21 cellular contexts compared by ENCODE assay signal in genomic region chr16:74586948-74587347, GRCh38. TPM values are rescaled to one million over a fixed set of nuclear protein-coding genes. Genes with fewer than 3 reads are reported as not detected.
DNase-seq lines count a peak whose midpoint lies in the region; ATAC-seq, FAIRE-seq and TF ChIP-seq lines count a peak whose summit lies in the region.
"Had no signal": no experiment of that assay in that cellular context is flagged by ENCODE, and none has a peak within 500 bp of the region (broad histone marks: within the 10 kb centered on the region; RNA-seq: fewer than 3 reads in every experiment).

No MANE protein-coding gene starts in this region.

- H3K4me1 Mint-ChIP-seq in activated naive CD4-positive, alpha-beta T cell treated with anti-CD3 and anti-CD28 coated beads, Interleukin-2, amount 10 ng/mL, durations not matched to agents 7 days and 5 days: peaks cover 47% of the 10 kb centered on the region

- no peak overlapping the region for H2AFZ ChIP-seq in hepatocyte

- no peaks in the 10 kb centered on the region for H3K9me2 ChIP-seq in hepatocyte (replicated peaks; ENCODE audit: insufficient read depth)

- H3K9me3 ChIP-seq in WERI-Rb-1 (ENCODE audit: severe bottlenecking) (no peaks in the 10 kb centered on the region), hepatocyte (ENCODE audit: low read depth) (no peaks in the 10 kb centered on the region), small intestine (ENCODE audit: control insufficient read depth, low read depth) (no peaks in the 10 kb centered on the region)
- H3K9me3 ChIP-seq: HAP-1, lower lobe of right lung, pancreas had no signal

- no peak overlapping the region for H3K4me3 ChIP-seq in WERI-Rb-1 (ENCODE audit: low read depth, low read length)
- no peak overlapping the region for H3K4me3 ChIP-seq in hepatocyte
- H3K4me3 ChIP-seq in small intestine (ENCODE audit: low read depth in 1 of 2, low read length in 2 of 2): no peak overlapping the region
- H3K4me3 ChIP-seq: HAP-1, lower lobe of right lung, pancreas had no signal

- H3K27ac Mint-ChIP-seq in activated naive CD4-positive, alpha-beta T cell treated with anti-CD3 and anti-CD28 coated beads, Interleukin-2, amount 10 ng/mL, durations not matched to agents 7 days and 5 days: peak overlapping the region; percentile 45
- H3K27ac Mint-ChIP-seq: activated CD4-positive, alpha-beta T cell treated with anti-CD3 and anti-CD28 coated beads, Interleukin-2, amount 10 ng/mL, durations not matched to agents 24 days and 14 days; endodermal cell had no signal

- H3K4me2 ChIP-seq in hepatocyte: no peak overlapping the region

- H3K27me3 ChIP-seq in WERI-Rb-1 (ENCODE audit: insufficient read depth, low read depth, severe bottlenecking): no peaks in the 10 kb centered on the region
- no peaks in the 10 kb centered on the region for H3K27me3 ChIP-seq in hepatocyte
- H3K27me3 ChIP-seq in small intestine (ENCODE audit: control insufficient read depth in 2 of 2, insufficient read depth in 2 of 2, low read length in 2 of 2): no peaks in the 10 kb centered on the region
- H3K27me3 ChIP-seq: pancreas had no signal

- DNase-seq in activated naive CD4-positive, alpha-beta T cell treated with anti-CD3 and anti-CD28 coated beads, Interleukin-2, amount 10 ng/mL, durations not matched to agents 7 days and 5 days: no peak
- no peak for DNase-seq in activated naive CD4-positive, alpha-beta T cell treated with Interleukin-2 at 50 U/mL for 16 hours
- DNase-seq in WERI-Rb-1: peak; percentile 21
- peak; percentile 53 for DNase-seq in hepatocyte (ENCODE audit: low spot score)
- peak; percentile 23 for DNase-seq in small intestine
- no peak for DNase-seq in NCI-H345 (lab: John Stamatoyannopoulos, UW)
- DNase-seq: activated CD4-positive, alpha-beta T cell treated with anti-CD3 and anti-CD28 coated beads, Interleukin-2, amount 10 ng/mL, durations not matched to agents 24 days and 14 days; endodermal cell; head of caudate nucleus; KBM-7; lower lobe of right lung; NCI-H2029 treated with DMSO at 0.1 percent for 48 hours; NCI-H510A treated with DMSO at 0.1 percent for 48 hours; pancreas; SW 1271 had no signal

- peaks cover 48% of the 10 kb centered on the region for H4K20me1 ChIP-seq in hepatocyte (ENCODE audit: insufficient read depth, poor library complexity, severe bottlenecking)

- H3K36me3 Mint-ChIP-seq in activated naive CD4-positive, alpha-beta T cell treated with anti-CD3 and anti-CD28 coated beads, Interleukin-2, amount 10 ng/mL, durations not matched to agents 7 days and 5 days: peaks cover 33% of the 10 kb centered on the region

- H3K36me3 ChIP-seq in WERI-Rb-1 (peaks cover 4% of the 10 kb centered on the region; the same call in 1 of the 2 replicates), hepatocyte (replicated peaks; ENCODE audit: insufficient read depth, low read depth) (no peaks in the 10 kb centered on the region), small intestine (ENCODE audit: control insufficient read depth in 2 of 2, insufficient read depth in 2 of 2, low read length in 2 of 2) (no peaks in the 10 kb centered on the region)
- H3K36me3 ChIP-seq: HAP-1, lower lobe of right lung, pancreas had no signal

- no peak for FAIRE-seq in small intestine (lab: Jason Lieb, UNC)
- FAIRE-seq: A204.1, pancreas, urothelium cell line had no signal

- no peak for ATAC-seq in GM21390 (IDR thresholded peaks at IDR 0.05; ENCODE audit: unreplicated experiment)
- no peak for ATAC-seq in GM18861 (IDR thresholded peaks at IDR 0.05; ENCODE audit: unreplicated experiment)
- ATAC-seq: lower lobe of right lung had no signal

- no peak for TF ChIP-seq CTCF in WERI-Rb-1 (IDR thresholded peaks at IDR 0.05; ENCODE audit: low read depth, low read length)
- TF ChIP-seq CTCF in hepatocyte (IDR thresholded peaks at IDR 0.05; ENCODE audit: poor library complexity): no peak

- no peaks in the 10 kb centered on the region for H3K9me3 Mint-ChIP-seq in activated naive CD4-positive, alpha-beta T cell treated with anti-CD3 and anti-CD28 coated beads, Interleukin-2, amount 10 ng/mL, durations not matched to agents 7 days and 5 days
- H3K9me3 Mint-ChIP-seq: activated CD4-positive, alpha-beta T cell treated with anti-CD3 and anti-CD28 coated beads, Interleukin-2, amount 10 ng/mL, durations not matched to agents 24 days and 14 days; endodermal cell had no signal

- no peaks in the 10 kb centered on the region for H3K27me3 Mint-ChIP-seq in activated naive CD4-positive, alpha-beta T cell treated with anti-CD3 and anti-CD28 coated beads, Interleukin-2, amount 10 ng/mL, durations not matched to agents 7 days and 5 days
- H3K27me3 Mint-ChIP-seq: activated CD4-positive, alpha-beta T cell treated with anti-CD3 and anti-CD28 coated beads, Interleukin-2, amount 10 ng/mL, durations not matched to agents 24 days and 14 days had no signal

- no peaks in the 10 kb centered on the region for H3K4me1 ChIP-seq in hepatocyte (ENCODE audit: insufficient read depth)
- H3K4me1 ChIP-seq in small intestine (ENCODE audit: control insufficient read depth in 2 of 2, insufficient read depth in 1 of 2, low read depth in 1 of 2, low read length in 1 of 2): peaks cover 4 to 6% of the 10 kb centered on the region in 2 donors
- H3K4me1 ChIP-seq: pancreas had no signal

- CTCF ChIA-PET in activated naive CD4-positive, alpha-beta T cell treated with anti-CD3 and anti-CD28 coated beads, Interleukin-2, amount 10 ng/mL, durations not matched to agents 7 days and 5 days (lab: Charles Lee): interaction anchor here (1.9 kb wide), 1 partner anchor 9 kb away, joined by 5 read pairs; no protein-coding TSS in a partner anchor

- H3K27ac ChIP-seq in WERI-Rb-1: no peak overlapping the region
- peak overlapping the region; percentile 64 for H3K27ac ChIP-seq in hepatocyte
- no peak overlapping the region for H3K27ac ChIP-seq in small intestine (ENCODE audit: low read depth in 1 of 2, low read length in 1 of 2)
- H3K27ac ChIP-seq: C4-2B, lower lobe of right lung, pancreas had no signal

- WGBS in hepatocyte (ENCODE audit: low lambda C conversion rate, missing lambda C conversion rate): 55% methylated on average over 6 of the region's 6 CpGs
- 63 to 69% (median 68%) methylated on average over 6 of the region's 6 CpGs for WGBS in small intestine, 3 donors

- no peak overlapping the region for H3K4me3 Mint-ChIP-seq in activated naive CD4-positive, alpha-beta T cell treated with anti-CD3 and anti-CD28 coated beads, Interleukin-2, amount 10 ng/mL, durations not matched to agents 7 days and 5 days
- H3K4me3 Mint-ChIP-seq: activated CD4-positive, alpha-beta T cell treated with anti-CD3 and anti-CD28 coated beads, Interleukin-2, amount 10 ng/mL, durations not matched to agents 24 days and 14 days; endodermal cell had no signal

- H3K79me2 ChIP-seq in hepatocyte: peaks cover 100% of the 10 kb centered on the region

RNA-seq across cellular contexts. Expression of gene GLG1, which starts 20.0 kb away (rescaled TPM):
- 131 and 142 TPM in 2 replicates for total RNA-seq in hepatocyte
- polyA plus RNA-seq in hepatocyte (146 and 148 TPM in 2 replicates), small intestine (10 to 100 TPM; 12.2 to 42.9 (median 13.4) TPM)

Comparison
In these comparisons a context has a peak if more than half of its experiments do, and no peak if none do; other contexts are left out.
1. DNase-seq: peak in WERI-Rb-1 (single experiment), hepatocyte (single experiment) and small intestine (single experiment); none in activated naive CD4-positive, alpha-beta T cell treated with anti-CD3 and anti-CD28 coated beads, Interleukin-2, amount 10 ng/mL, durations not matched to agents 7 days and 5 days (single experiment), activated naive CD4-positive, alpha-beta T cell treated with Interleukin-2 at 50 U/mL for 16 hours (single experiment) and NCI-H345 (single experiment).